Comparison of ENCODE assay signal across 1 cellular context in the genomic region with DNA sequence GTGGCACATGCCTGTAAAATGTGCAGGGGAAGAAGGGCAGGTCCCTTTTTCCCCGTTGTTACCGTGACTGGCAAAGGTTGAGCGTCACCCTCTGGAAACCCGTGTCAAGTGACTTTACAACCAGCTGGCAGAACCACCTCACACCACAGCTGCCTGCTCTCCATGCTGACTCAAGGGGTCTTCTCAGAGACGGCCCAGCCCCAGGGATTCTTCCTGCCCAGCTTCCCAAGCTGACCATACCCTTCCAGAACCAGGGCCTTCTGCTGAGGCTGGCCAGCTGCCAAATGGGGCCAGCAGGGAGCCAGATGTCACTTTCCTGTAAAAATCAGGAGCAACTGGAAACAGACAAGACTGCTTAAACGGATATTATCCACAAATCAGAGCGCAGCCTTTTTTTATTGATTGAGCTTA.
TF ChIP-seq lines count a peak whose summit lies in the region.

No MANE protein-coding gene starts in this region.

TF ChIP-seq in IMR-90, 13 proteins besides CTCF, POLR2A, EP300 and RAD21 (continued from another document):
- TF ChIP-seq MAZ (IDR thresholded peaks at IDR 0.05; ENCODE audit: borderline replicate concordance, low read depth, low read length) (no peak), RFX5 (IDR thresholded peaks at IDR 0.05; ENCODE audit: low read depth, low read length) (no peak)
